In genomic region chr6:152189736-152190135, GRCh38 we compare ENCODE assay signal across 1 cellular context.
TF ChIP-seq lines count a peak whose summit lies in the region.

No MANE protein-coding gene starts in this region.

TF ChIP-seq in WTC11, 78 proteins besides CTCF, POLR2A, EP300 and RAD21 (continued from another document):
- TF ChIP-seq ZNF512 (CRISPR knock-in tag; IDR thresholded peaks at IDR 0.05; ENCODE audit: borderline replicate concordance) (no peak), TP53 (CRISPR knock-in tag; IDR thresholded peaks at IDR 0.05) (no peak), ZNF396 (CRISPR knock-in tag; IDR thresholded peaks at IDR 0.05; ENCODE audit: borderline replicate concordance) (no peak)
- TF ChIP-seq, protein P1, sequence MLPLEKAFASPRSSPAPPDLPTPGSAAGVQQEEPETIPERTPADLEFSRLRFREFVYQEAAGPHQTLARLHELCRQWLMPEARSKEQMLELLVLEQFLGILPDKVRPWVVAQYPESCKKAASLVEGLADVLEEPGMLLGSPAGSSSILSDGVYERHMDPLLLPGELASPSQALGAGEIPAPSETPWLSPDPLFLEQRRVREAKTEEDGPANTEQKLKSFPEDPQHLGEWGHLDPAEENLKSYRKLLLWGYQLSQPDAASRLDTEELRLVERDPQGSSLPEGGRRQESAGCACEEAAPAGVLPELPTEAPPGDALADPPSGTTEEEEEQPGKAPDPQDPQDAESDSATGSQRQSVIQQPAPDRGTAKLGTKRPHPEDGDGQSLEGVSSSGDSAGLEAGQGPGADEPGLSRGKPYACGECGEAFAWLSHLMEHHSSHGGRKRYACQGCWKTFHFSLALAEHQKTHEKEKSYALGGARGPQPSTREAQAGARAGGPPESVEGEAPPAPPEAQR (CRISPR knock-in tag; IDR thresholded peaks at IDR 0.05) = no peak
- TF ChIP-seq, protein P2, sequence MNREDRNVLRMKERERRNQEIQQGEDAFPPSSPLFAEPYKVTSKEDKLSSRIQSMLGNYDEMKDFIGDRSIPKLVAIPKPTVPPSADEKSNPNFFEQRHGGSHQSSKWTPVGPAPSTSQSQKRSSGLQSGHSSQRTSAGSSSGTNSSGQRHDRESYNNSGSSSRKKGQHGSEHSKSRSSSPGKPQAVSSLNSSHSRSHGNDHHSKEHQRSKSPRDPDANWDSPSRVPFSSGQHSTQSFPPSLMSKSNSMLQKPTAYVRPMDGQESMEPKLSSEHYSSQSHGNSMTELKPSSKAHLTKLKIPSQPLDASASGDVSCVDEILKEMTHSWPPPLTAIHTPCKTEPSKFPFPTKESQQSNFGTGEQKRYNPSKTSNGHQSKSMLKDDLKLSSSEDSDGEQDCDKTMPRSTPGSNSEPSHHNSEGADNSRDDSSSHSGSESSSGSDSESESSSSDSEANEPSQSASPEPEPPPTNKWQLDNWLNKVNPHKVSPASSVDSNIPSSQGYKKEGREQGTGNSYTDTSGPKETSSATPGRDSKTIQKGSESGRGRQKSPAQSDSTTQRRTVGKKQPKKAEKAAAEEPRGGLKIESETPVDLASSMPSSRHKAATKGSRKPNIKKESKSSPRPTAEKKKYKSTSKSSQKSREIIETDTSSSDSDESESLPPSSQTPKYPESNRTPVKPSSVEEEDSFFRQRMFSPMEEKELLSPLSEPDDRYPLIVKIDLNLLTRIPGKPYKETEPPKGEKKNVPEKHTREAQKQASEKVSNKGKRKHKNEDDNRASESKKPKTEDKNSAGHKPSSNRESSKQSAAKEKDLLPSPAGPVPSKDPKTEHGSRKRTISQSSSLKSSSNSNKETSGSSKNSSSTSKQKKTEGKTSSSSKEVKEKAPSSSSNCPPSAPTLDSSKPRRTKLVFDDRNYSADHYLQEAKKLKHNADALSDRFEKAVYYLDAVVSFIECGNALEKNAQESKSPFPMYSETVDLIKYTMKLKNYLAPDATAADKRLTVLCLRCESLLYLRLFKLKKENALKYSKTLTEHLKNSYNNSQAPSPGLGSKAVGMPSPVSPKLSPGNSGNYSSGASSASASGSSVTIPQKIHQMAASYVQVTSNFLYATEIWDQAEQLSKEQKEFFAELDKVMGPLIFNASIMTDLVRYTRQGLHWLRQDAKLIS (CRISPR knock-in tag; IDR thresholded peaks at IDR 0.05; ENCODE audit: borderline replicate concordance) = no peak
- TF ChIP-seq, protein P3, sequence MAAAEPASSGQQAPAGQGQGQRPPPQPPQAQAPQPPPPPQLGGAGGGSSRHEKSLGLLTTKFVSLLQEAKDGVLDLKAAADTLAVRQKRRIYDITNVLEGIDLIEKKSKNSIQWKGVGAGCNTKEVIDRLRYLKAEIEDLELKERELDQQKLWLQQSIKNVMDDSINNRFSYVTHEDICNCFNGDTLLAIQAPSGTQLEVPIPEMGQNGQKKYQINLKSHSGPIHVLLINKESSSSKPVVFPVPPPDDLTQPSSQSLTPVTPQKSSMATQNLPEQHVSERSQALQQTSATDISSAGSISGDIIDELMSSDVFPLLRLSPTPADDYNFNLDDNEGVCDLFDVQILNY (CRISPR knock-in tag; IDR thresholded peaks at IDR 0.05) = no peak
- TF ChIP-seq, protein P4, sequence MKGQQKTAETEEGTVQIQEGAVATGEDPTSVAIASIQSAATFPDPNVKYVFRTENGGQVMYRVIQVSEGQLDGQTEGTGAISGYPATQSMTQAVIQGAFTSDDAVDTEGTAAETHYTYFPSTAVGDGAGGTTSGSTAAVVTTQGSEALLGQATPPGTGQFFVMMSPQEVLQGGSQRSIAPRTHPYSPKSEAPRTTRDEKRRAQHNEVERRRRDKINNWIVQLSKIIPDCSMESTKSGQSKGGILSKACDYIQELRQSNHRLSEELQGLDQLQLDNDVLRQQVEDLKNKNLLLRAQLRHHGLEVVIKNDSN (CRISPR knock-in tag; IDR thresholded peaks at IDR 0.05) = no peak
